In the genomic region with DNA sequence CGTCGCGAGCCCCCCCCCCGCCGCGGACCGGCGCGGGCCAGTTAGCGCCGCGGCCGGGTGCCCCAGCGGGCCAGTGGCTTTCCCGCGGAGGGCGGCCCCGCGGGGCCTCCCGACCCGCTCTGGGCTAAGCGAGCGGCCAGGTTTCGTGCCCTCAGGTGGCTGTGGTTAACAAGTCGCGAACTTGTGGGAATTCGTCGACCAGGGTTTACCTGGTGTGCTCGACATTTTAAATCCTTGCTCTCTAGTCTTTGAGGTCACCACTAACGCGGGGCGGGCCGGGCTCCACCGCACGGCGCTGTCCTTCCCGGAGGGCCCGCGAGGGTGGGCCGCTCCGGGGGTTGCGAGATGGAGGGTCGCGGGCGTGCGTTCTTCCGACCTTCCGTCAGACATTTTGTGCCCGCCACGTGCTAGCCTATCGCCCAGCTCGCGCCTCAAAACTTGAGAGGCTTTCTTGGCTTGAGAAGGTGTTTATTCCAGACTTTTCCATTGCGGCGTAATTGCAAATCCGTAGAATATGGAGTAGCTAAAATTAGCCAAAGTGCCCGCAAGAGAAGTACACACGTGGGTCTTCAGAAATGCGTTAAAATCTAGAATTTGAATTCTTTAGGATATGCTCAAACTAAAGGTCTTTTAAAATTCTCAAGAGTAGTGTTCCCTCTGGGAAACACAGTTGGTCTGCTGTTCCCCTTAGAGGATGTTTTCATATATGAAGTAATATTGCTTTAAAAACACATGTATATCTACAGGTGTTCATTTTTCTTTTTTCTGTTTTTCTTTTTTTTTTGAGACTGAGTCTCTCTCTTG, we compare ENCODE assay signal across 9 cellular contexts. TPM values are rescaled to one million over a fixed set of nuclear protein-coding genes. Genes with fewer than 3 reads are reported as not detected.
DNase-seq lines count a peak whose midpoint lies in the region; ATAC-seq, FAIRE-seq and TF ChIP-seq lines count a peak whose summit lies in the region.
"Had no signal": no experiment of that assay in that cellular context is flagged by ENCODE, and none has a peak within 500 bp of the region (broad histone marks: within the 10 kb centered on the region; RNA-seq: fewer than 3 reads in every experiment).

No MANE protein-coding gene starts in this region.

- intact Hi-C loops in OCI-LY7 (cut with micrococcal nuclease; ENCODE audit: unreplicated experiment), result no loop called here
- intact Hi-C loops in ascending aorta (cut with DNase I), result loop anchor here (2.0 to 10.0 kb wide), 3 partner anchors 50 to 810 kb away; a partner anchor contains a TSS

- H3K9me2 ChIP-seq in GM23248 (ENCODE audit: insufficient read depth) (no peaks in the 10 kb centered on the region), OCI-LY7 (ENCODE audit: insufficient read depth, low read length) (no peaks in the 10 kb centered on the region)

- H3F3A ChIP-seq in GM23248 (ENCODE audit: insufficient read depth), result peaks cover 24% of the 10 kb centered on the region

- H2AFZ ChIP-seq in GM23248, result peak overlapping the region; percentile 51
- no peak overlapping the region for H2AFZ ChIP-seq in OCI-LY7 (ENCODE audit: low read length)
- H2AFZ ChIP-seq in keratinocyte (ENCODE audit: control insufficient read depth, low read length), result no peak overlapping the region

- no peak for FAIRE-seq in keratinocyte (lab: Jason Lieb, UNC)
- FAIRE-seq: TTC549 had no signal

- H3K27ac ChIP-seq in GM23248 (peak overlapping the region; percentile 94), OCI-LY7 (ENCODE audit: low read depth, low read length, poor library complexity, severe bottlenecking) (peak overlapping the region; percentile 85), ascending aorta (peak overlapping the region; percentile 97 to 99), keratinocyte (ENCODE audit: control insufficient read depth, insufficient read depth, low read length) (peak overlapping the region; percentile 92)

- ATAC-seq in HG03469 (IDR thresholded peaks at IDR 0.05; ENCODE audit: unreplicated experiment), result no peak

- 5 to 6% methylated on average over 38 to 47 of the region's 59 CpGs for WGBS in GM23248 (ENCODE audit: low coverage in 1 of 2, low lambda C conversion rate in 2 of 2, missing lambda C conversion rate in 2 of 2), 2 experiments

- TF ChIP-seq CTCF in OCI-LY7 (conservative IDR thresholded peaks at IDR 0.05; ENCODE audit: low read length) (no peak), ascending aorta (IDR thresholded peaks at IDR 0.05) (no peak), keratinocyte (optimal IDR thresholded peaks at IDR 0.05 in 1 of 3, IDR thresholded peaks at IDR 0.05 in 1 of 3, conservative IDR thresholded peaks at IDR 0.05 in 1 of 3; ENCODE audit: extremely low read depth in 1 of 3, insufficient read depth in 2 of 3, low read length in 3 of 3) (no peak)

- DNase-seq in COR-L47 (lab: John Stamatoyannopoulos, UW) (peak; percentile 53), GM23248 (peak; percentile 64), OCI-LY7 (ENCODE audit: low spot score) (peak; percentile 72), ascending aorta (ENCODE audit: low spot score in 2 of 2) (no peak), keratinocyte (ENCODE audit: low read depth, low spot score) (no peak), occipital lobe (lab: John Stamatoyannopoulos, UW) (no peak)
- peak; percentile 56 for DNase-seq in stimulated activated CD4-positive, alpha-beta T cell treated with anti-CD3 and anti-CD28 coated beads, Interleukin-4, amount 100 ng/mL, for 24 hours

- H3K36me3 ChIP-seq in GM23248 (ENCODE audit: low read depth) (no peaks in the 10 kb centered on the region), OCI-LY7 (ENCODE audit: insufficient read depth, low read length) (peaks cover 52% of the 10 kb centered on the region), ascending aorta (no peaks in the 10 kb centered on the region), keratinocyte (ENCODE audit: control insufficient read depth in 2 of 2, extremely low read depth in 1 of 2, insufficient read depth in 2 of 2, low read length in 2 of 2) (no peaks in the 10 kb centered on the region)

- BruUV-seq in OCI-LY7 (replicated peaks; lab: Mats Ljungman, UMichigan), result no TSS peak

- H4K20me1 ChIP-seq in GM23248 (ENCODE audit: insufficient read depth) (peaks cover 12% of the 10 kb centered on the region; the same call in 1 of the 2 replicates), OCI-LY7 (ENCODE audit: insufficient read depth, low read length) (peaks cover 36% of the 10 kb centered on the region), keratinocyte (ENCODE audit: control insufficient read depth, extremely low read depth, insufficient read depth, low read length) (peaks cover 20% of the 10 kb centered on the region)

- H3K9ac ChIP-seq in GM23248 (peak overlapping the region; percentile 99), keratinocyte (ENCODE audit: control insufficient read depth, extremely low read depth, insufficient read depth, low read length) (peak overlapping the region; percentile 96)

- CTCF ChIA-PET in OCI-LY7 (lab: Charles Lee; ENCODE audit: unreplicated experiment), result no interaction called here

- in situ Hi-C loops in GM23248 (cut with MboI), result no loop called here

- dilution Hi-C loops in keratinocyte (cut with MboI; ENCODE audit: extremely low pct_ligation_motif_present, low sequenced_read_pairs), result no loop called here

- POLR2A ChIA-PET in OCI-LY7 (lab: Charles Lee), result interaction anchor here (0.6 to 2.3 kb wide), 9 partner anchors 18 to 395 kb away, joined by 3 to 8 read pairs (median 3); a partner anchor contains a TSS

- peak overlapping the region; percentile 96 for H3K4me2 ChIP-seq in GM23248 (ENCODE audit: unreplicated experiment)
- H3K4me2 ChIP-seq in OCI-LY7 (ENCODE audit: low read length), result peak overlapping the region; percentile 96
- peak overlapping the region; percentile 83 for H3K4me2 ChIP-seq in keratinocyte (ENCODE audit: control insufficient read depth, extremely low read depth, insufficient read depth, low read depth, low read length)

- no peaks in the 10 kb centered on the region for H3K27me3 ChIP-seq in GM23248 (replicated peaks; ENCODE audit: insufficient read depth)
- H3K27me3 ChIP-seq in ascending aorta, result no peaks in the 10 kb centered on the region
- H3K27me3 ChIP-seq in keratinocyte (ENCODE audit: control insufficient read depth, extremely low read depth, insufficient read depth, low read length), result no peaks in the 10 kb centered on the region

- H3K9me3 ChIP-seq in GM23248 (ENCODE audit: low read depth), result no peaks in the 10 kb centered on the region
- H3K9me3 ChIP-seq in OCI-LY7 (ENCODE audit: low read length), result no peaks in the 10 kb centered on the region
- no peaks in the 10 kb centered on the region for H3K9me3 ChIP-seq in ascending aorta
- H3K9me3 ChIP-seq in keratinocyte (ENCODE audit: control insufficient read depth, low read depth, low read length), result no peaks in the 10 kb centered on the region

- H3K4me3 ChIP-seq in GM23248 (peak overlapping the region; percentile 94), OCI-LY7 (ENCODE audit: low read depth, low read length, poor library complexity, severe bottlenecking) (peak overlapping the region; percentile 92), ascending aorta (peak overlapping the region; percentile 86 to 91), keratinocyte (ENCODE audit: control insufficient read depth in 2 of 3, extremely low read depth in 1 of 3, insufficient read depth in 2 of 3, low read depth in 1 of 3, low read length in 3 of 3) (peak overlapping the region; percentile 68 to 82 (median 74))

- H3K4me1 ChIP-seq in GM23248 (ENCODE audit: insufficient read depth) (peaks cover 33% of the 10 kb centered on the region), OCI-LY7 (ENCODE audit: insufficient read depth, low read length, poor library complexity, severe bottlenecking) (peaks cover 73% of the 10 kb centered on the region), ascending aorta (peaks cover 7 to 29% of the 10 kb centered on the region in 2 donors), keratinocyte (ENCODE audit: control insufficient read depth, extremely low read depth, insufficient read depth, low read length) (peaks cover 52% of the 10 kb centered on the region)

- peaks cover 57% of the 10 kb centered on the region for H3K79me2 ChIP-seq in GM23248 (ENCODE audit: insufficient read depth)
- H3K79me2 ChIP-seq in OCI-LY7 (ENCODE audit: insufficient read depth, low read depth, low read length), result peaks cover 81% of the 10 kb centered on the region
- H3K79me2 ChIP-seq in keratinocyte (ENCODE audit: control insufficient read depth, insufficient read depth, low read length), result peaks cover 65% of the 10 kb centered on the region

- no peaks in the 10 kb centered on the region for H3K9me1 ChIP-seq in keratinocyte (ENCODE audit: control insufficient read depth, extremely low read depth, insufficient read depth, low read length)

RNA-seq across cellular contexts. Expression of a gene that starts 2.1 kb away (rescaled TPM):
- 11.2 and 35.3 TPM in 2 replicates for total RNA-seq in GM23248 (2014; rRNA removed; shearing (Covaris generic))
- polyA plus RNA-seq in GM23248 (2016; fragmentation: Nextera tagmentation; extraction: Ambion mirVana) (137 and 138 TPM in 2 replicates), keratinocyte (17.2 to 51.0 TPM (median 45.0 TPM) in 3 replicates)
- total RNA-seq in OCI-LY7 (2014; rRNA removed; shearing (Covaris generic)), result 32.1 and 52.7 TPM in 2 replicates
- total RNA-seq in OCI-LY7 (2022) (389 and 454 TPM in 2 replicates), ascending aorta (13.9 TPM), occipital lobe (3.9 TPM)
- 109 TPM for polyA plus RNA-seq in keratinocyte (2011; ENCODE audit: low read depth)
- polyA plus RNA-seq in keratinocyte (2011; cell fraction: cytosol; rRNA removed), result 50.0 and 50.7 TPM in 2 replicates
- 21.1 and 32.4 TPM in 2 replicates for polyA plus RNA-seq in keratinocyte (2011; cell fraction: nucleus; rRNA removed)
- 131 and 134 TPM in 2 replicates for polyA plus RNA-seq in keratinocyte (2012; ENCODE audit: low replicate concordance)
- polyA minus RNA-seq in keratinocyte, result 5.0 to 12.5 TPM (median 11.8 TPM) in 3 replicates
- polyA minus RNA-seq in keratinocyte (2011; cell fraction: cytosol; rRNA and poly(A)+ RNA removed), result 24.7 TPM
- 4.2 and 9.9 TPM in 2 replicates for polyA minus RNA-seq in keratinocyte (2011; cell fraction: nucleus; rRNA and poly(A)+ RNA removed)

RNA-seq across cellular contexts. Expression of a gene that starts 47.3 kb away (rescaled TPM):
- total RNA-seq in GM23248 (2014; rRNA removed; shearing (Covaris generic)), result not detected in 2 replicates
- not detected in 2 replicates for polyA plus RNA-seq in GM23248 (2016; fragmentation: Nextera tagmentation; extraction: Ambion mirVana)
- 4.3 and 5.4 TPM in 2 replicates for total RNA-seq in OCI-LY7 (2014; rRNA removed; shearing (Covaris generic))
- total RNA-seq in OCI-LY7 (2022), result 3.3 and 3.8 TPM in 2 replicates
- total RNA-seq in ascending aorta, result not detected
- polyA plus RNA-seq in keratinocyte, result 0.02 TPM in 1 of 3 replicates, not detected in the others
- not detected for polyA plus RNA-seq in keratinocyte (2011; ENCODE audit: low read depth)
- not detected in 2 replicates for polyA plus RNA-seq in keratinocyte (2011; cell fraction: cytosol; rRNA removed)
- not detected in 2 replicates for polyA plus RNA-seq in keratinocyte (2011; cell fraction: nucleus; rRNA removed)
- polyA plus RNA-seq in keratinocyte (2012; ENCODE audit: low replicate concordance), result not detected in 2 replicates
- not detected in 3 replicates for polyA minus RNA-seq in keratinocyte
- not detected for polyA minus RNA-seq in keratinocyte (2011; cell fraction: cytosol; rRNA and poly(A)+ RNA removed)
- polyA minus RNA-seq in keratinocyte (2011; cell fraction: nucleus; rRNA and poly(A)+ RNA removed), result not detected in 2 replicates
- 3.9 TPM for total RNA-seq in occipital lobe

Comparison
In these comparisons a context has a peak if more than half of its experiments do, and no peak if none do; other contexts are left out.
1. DNase-seq: peak in COR-L47 (single experiment), GM23248 (single experiment), OCI-LY7 (single experiment) and stimulated activated CD4-positive, alpha-beta T cell treated with anti-CD3 and anti-CD28 coated beads, Interleukin-4, amount 100 ng/mL, for 24 hours (single experiment); none in ascending aorta (0 of 2), keratinocyte (single experiment) and occipital lobe (single experiment).
2. Peak in every context shown above with its lines, with median percentiles within 50 percentile points of each other: H3K27ac ChIP-seq, H3K4me2 ChIP-seq and H3K4me3 ChIP-seq.